In the genomic region with DNA sequence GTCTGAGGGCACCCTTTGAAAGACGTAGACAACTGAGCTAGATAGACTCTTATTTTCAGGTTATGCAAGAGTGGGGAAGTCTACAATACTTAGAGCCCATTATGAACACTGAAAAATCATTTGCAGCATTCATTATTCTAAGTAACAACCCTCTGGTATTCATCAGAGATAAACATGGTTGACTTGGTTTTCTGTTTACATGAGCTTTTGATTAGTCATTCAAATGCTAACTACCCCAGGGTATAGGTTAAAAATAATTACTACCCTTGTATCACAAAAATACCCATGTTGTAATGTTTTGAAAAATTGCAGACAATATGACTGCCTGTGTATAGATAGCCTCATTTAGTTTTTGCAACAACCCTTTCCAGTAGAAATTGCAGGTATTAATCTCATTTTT, we compare ENCODE assay signal across 24 cellular contexts.
DNase-seq lines count a peak whose midpoint lies in the region; ATAC-seq and TF ChIP-seq lines count a peak whose summit lies in the region.
"Had no signal": no experiment of that assay in that cellular context is flagged by ENCODE, and none has a peak within 500 bp of the region (broad histone marks: within the 10 kb centered on the region; RNA-seq: fewer than 3 reads in every experiment).

No MANE protein-coding gene starts in this region.

- H3K9ac ChIP-seq in PC-3 (ENCODE audit: low read length): no peak overlapping the region

- H3K4me3 ChIP-seq in PC-3 (ENCODE audit: low read length): no peak overlapping the region

- H3K4me2 ChIP-seq in PC-3 (ENCODE audit: low read length): no peak overlapping the region

- no peak for ATAC-seq in PC-3
- no peak for ATAC-seq in activated naive CD4-positive, alpha-beta T cell treated with anti-CD3 and anti-CD28 coated beads, Interleukin-2, amount 50 U/mL, for 72 hours
- ATAC-seq: CD8-positive, alpha-beta T cell had no signal

- no peak overlapping the region for H3K27ac ChIP-seq in PC-3 (ENCODE audit: low read length)
- H3K27ac ChIP-seq: 22Rv1 had no signal

- BruUV-seq in PC-3 (replicated peaks; lab: Mats Ljungman, UMichigan): no TSS peak

- H3K9me3 ChIP-seq in PC-3 (ENCODE audit: low read length): no peaks in the 10 kb centered on the region

- H3K9me2 ChIP-seq in PC-3 (replicated peaks; ENCODE audit: low read length): no peaks in the 10 kb centered on the region

- POLR2A ChIA-PET in PC-3 (lab: Charles Lee; ENCODE audit: unreplicated experiment): no interaction called here

- no peaks in the 10 kb centered on the region for H3F3A ChIP-seq in PC-3 (ENCODE audit: low read length, unreplicated experiment)

- H3K27ac Mint-ChIP-seq in activated naive CD4-positive, alpha-beta T cell treated with anti-CD3 and anti-CD28 coated beads, Interleukin-2, amount 50 U/mL, for 72 hours: no peak overlapping the region
- H3K27ac Mint-ChIP-seq: CD8-positive, alpha-beta T cell had no signal

- TF ChIP-seq CTCF in PC-3 (conservative IDR thresholded peaks at IDR 0.05; ENCODE audit: low read depth, low read length): no peak

- intact Hi-C loops in PC-3 (cut with micrococcal nuclease): no loop called here

- H3K79me2 ChIP-seq in PC-3 (ENCODE audit: low read length): no peaks in the 10 kb centered on the region

- H2AFZ ChIP-seq in PC-3 (ENCODE audit: low read length): no peak overlapping the region

- no peaks in the 10 kb centered on the region for H3K27me3 ChIP-seq in PC-3 (ENCODE audit: low read length)

- H3K36me3 ChIP-seq in PC-3 (ENCODE audit: low read depth, low read length): 0 out of 2 replicates have a peak, but pooled peaks cover 11% of the 10 kb centered on the region

- DNase-seq in NOMO-1 treated with DMSO at 0.1 percent for 48 hours (lab: John Stamatoyannopoulos, UW; ENCODE audit: unreplicated experiment) (peak; percentile 60), NOMO-1 treated with dmso at 0.1 percent for 144 hours (lab: John Stamatoyannopoulos, UW; ENCODE audit: unreplicated experiment) (no peak), PC-3 (peak; percentile 44), fibroblast of gingiva (ENCODE audit: low read depth) (peak; percentile 54), UCSD-AML1 (lab: John Stamatoyannopoulos, UW; ENCODE audit: unreplicated experiment) (no peak), SKM-1 (lab: John Stamatoyannopoulos, UW; ENCODE audit: unreplicated experiment) (no peak)
- no peak for DNase-seq in activated T-cell treated with anti-CD3 and anti-CD28 coated beads, Interleukin-2, amount 50 U/mL, for 48 hours
- no peak for DNase-seq in activated naive CD4-positive, alpha-beta T cell treated with anti-CD3 and anti-CD28 coated beads, Interleukin-2, amount 50 U/mL, for 72 hours (ENCODE audit: low spot score in 2 of 2)
- DNase-seq: ACHN; AML-193; C1 segment of cervical spinal cord; CD8-positive, alpha-beta T cell; GF-D8; KG1; NCI-H1092 treated with DMSO at 0.1 percent for 48 hours; NCI-H1436 treated with DMSO at 0.1 percent for 48 hours; NCI-H1930; NCI-H2227 treated with DMSO at 0.1 percent for 48 hours; NCI-H510A treated with DMSO at 0.1 percent for 48 hours; NCI-H774; RPMI8226; SHP77; SW 1271 had no signal

- peaks cover 7% of the 10 kb centered on the region for H3K4me1 ChIP-seq in PC-3 (ENCODE audit: insufficient read depth, low read length)

- peaks cover 10 to 19% of the 10 kb centered on the region in 2 donors for H3K9me3 Mint-ChIP-seq in activated naive CD4-positive, alpha-beta T cell treated with anti-CD3 and anti-CD28 coated beads, Interleukin-2, amount 50 U/mL, for 72 hours

- CTCF ChIA-PET in PC-3 (lab: Charles Lee): no interaction called here

- peaks cover 7 to 13% of the 10 kb centered on the region in 2 donors for H3K36me3 Mint-ChIP-seq in activated naive CD4-positive, alpha-beta T cell treated with anti-CD3 and anti-CD28 coated beads, Interleukin-2, amount 50 U/mL, for 72 hours
- H3K36me3 Mint-ChIP-seq: CD8-positive, alpha-beta T cell had no signal

- no peaks in the 10 kb centered on the region for H4K20me1 ChIP-seq in PC-3 (ENCODE audit: low read length)

Comparison
In these comparisons a context has a peak if more than half of its experiments do, and no peak if none do; other contexts are left out.
1. DNase-seq: peak in NOMO-1 treated with DMSO at 0.1 percent for 48 hours (single experiment), PC-3 (single experiment) and fibroblast of gingiva (single experiment); none in NOMO-1 treated with dmso at 0.1 percent for 144 hours (single experiment), UCSD-AML1 (single experiment), SKM-1 (single experiment), activated T-cell treated with anti-CD3 and anti-CD28 coated beads, Interleukin-2, amount 50 U/mL, for 48 hours (0 of 2) and activated naive CD4-positive, alpha-beta T cell treated with anti-CD3 and anti-CD28 coated beads, Interleukin-2, amount 50 U/mL, for 72 hours (0 of 2).